In genomic region chr3:39149059-39149455, GRCh38 we compare ENCODE assay signal across 8 cellular contexts. TPM values are rescaled to one million over a fixed set of nuclear protein-coding genes. Genes with fewer than 3 reads are reported as not detected.
A peak's percentile ranks its signal among the peaks of the same experiment; 100 is the strongest.
DNase-seq lines count a peak whose midpoint lies in the region; ATAC-seq, FAIRE-seq and TF ChIP-seq lines count a peak whose summit lies in the region.

No MANE protein-coding gene starts in this region.

- no peak for ATAC-seq in HG03378 (IDR thresholded peaks at IDR 0.05; ENCODE audit: unreplicated experiment)
- ATAC-seq in HG02763 (IDR thresholded peaks at IDR 0.05; ENCODE audit: unreplicated experiment), result no peak

- WGBS in suprapubic skin, result 55% methylated on average over 4 of the region's 4 CpGs

- TF ChIP-seq POLR2A in suprapubic skin (IDR thresholded peaks at IDR 0.05), result no peak

- peaks cover 75% of the 10 kb centered on the region for H3K4me1 Mint-ChIP-seq in activated CD4-positive, alpha-beta T cell treated with anti-CD3 and anti-CD28 coated beads, Interleukin-2, amount 10 ng/mL, durations not matched to agents 7 days and 5 days
- H3K4me1 Mint-ChIP-seq in activated CD4-positive, alpha-beta memory T cell treated with anti-CD3 and anti-CD28 coated beads, Interleukin-2, amount 10 ng/mL, durations not matched to agents 7 days and 5 days, result peaks cover 76% of the 10 kb centered on the region

- peak overlapping the region; percentile 97 for H3K27ac Mint-ChIP-seq in activated CD4-positive, alpha-beta T cell treated with anti-CD3 and anti-CD28 coated beads, Interleukin-2, amount 10 ng/mL, durations not matched to agents 7 days and 5 days
- H3K27ac Mint-ChIP-seq in activated CD4-positive, alpha-beta memory T cell treated with anti-CD3 and anti-CD28 coated beads, Interleukin-2, amount 10 ng/mL, durations not matched to agents 7 days and 5 days, result peak overlapping the region; percentile 98

- H3K4me1 ChIP-seq in kidney (ENCODE audit: control insufficient read depth in 1 of 2, insufficient read depth in 1 of 2, low read depth in 1 of 2, low read length in 2 of 2), result peaks cover 56 to 59% of the 10 kb centered on the region in 2 donors
- peaks cover 90% of the 10 kb centered on the region for H3K4me1 ChIP-seq in suprapubic skin

- peak overlapping the region in 1 of 2 donors; percentile 28 for H3K9ac ChIP-seq in kidney (ENCODE audit: low read length in 2 of 2)

- intact Hi-C loops in kidney (cut with DNase I), result no loop called here

- POLR2A ChIA-PET in activated CD4-positive, alpha-beta T cell treated with anti-CD3 and anti-CD28 coated beads, Interleukin-2, amount 10 ng/mL, durations not matched to agents 7 days and 5 days (lab: Charles Lee), result no interaction called here
- POLR2A ChIA-PET in activated CD4-positive, alpha-beta memory T cell treated with anti-CD3 and anti-CD28 coated beads, Interleukin-2, amount 10 ng/mL, durations not matched to agents 7 days and 5 days (lab: Charles Lee), result interaction anchor here (1.1 to 2.0 kb wide), 3 partner anchors 18 to 78 kb away, joined by 4 to 8 read pairs (median 6); no protein-coding TSS in a partner anchor

- no peaks in the 10 kb centered on the region for H3K27me3 Mint-ChIP-seq in activated CD4-positive, alpha-beta T cell treated with anti-CD3 and anti-CD28 coated beads, Interleukin-2, amount 10 ng/mL, durations not matched to agents 7 days and 5 days
- H3K27me3 Mint-ChIP-seq in activated CD4-positive, alpha-beta memory T cell treated with anti-CD3 and anti-CD28 coated beads, Interleukin-2, amount 10 ng/mL, durations not matched to agents 7 days and 5 days, result no peaks in the 10 kb centered on the region

- no peak for DNase-seq in activated CD4-positive, alpha-beta T cell treated with anti-CD3 and anti-CD28 coated beads, Interleukin-2, amount 10 ng/mL, durations not matched to agents 7 days and 5 days
- DNase-seq in activated CD4-positive, alpha-beta T cell treated with anti-CD3 and anti-CD28 coated beads, Interleukin-2, amount 50 U/mL, for 48 hours, result no peak
- DNase-seq in activated CD4-positive, alpha-beta memory T cell treated with anti-CD3 and anti-CD28 coated beads, Interleukin-2, amount 10 ng/mL, durations not matched to agents 7 days and 5 days, result no peak
- no peak for DNase-seq in kidney
- no peak for DNase-seq in suprapubic skin (ENCODE audit: low spot score in 2 of 2)
- no peak for DNase-seq in GDM1 (lab: John Stamatoyannopoulos, UW)

- TF ChIP-seq EP300 in suprapubic skin (IDR thresholded peaks at IDR 0.05), result no peak

- CTCF ChIA-PET in activated CD4-positive, alpha-beta T cell treated with anti-CD3 and anti-CD28 coated beads, Interleukin-2, amount 10 ng/mL, durations not matched to agents 7 days and 5 days (lab: Charles Lee), result interaction anchor here (1.1 to 1.9 kb wide), 2 partner anchors 53 to 139 kb away, joined by 3 to 11 read pairs; no protein-coding TSS in a partner anchor
- CTCF ChIA-PET in activated CD4-positive, alpha-beta memory T cell treated with anti-CD3 and anti-CD28 coated beads, Interleukin-2, amount 10 ng/mL, durations not matched to agents 7 days and 5 days (lab: Charles Lee), result interaction anchor here (0.6 to 1.3 kb wide), 2 partner anchors 23 to 139 kb away, joined by 3 to 4 read pairs; no protein-coding TSS in a partner anchor

- H3K9me3 Mint-ChIP-seq in activated CD4-positive, alpha-beta T cell treated with anti-CD3 and anti-CD28 coated beads, Interleukin-2, amount 10 ng/mL, durations not matched to agents 7 days and 5 days, result no peaks in the 10 kb centered on the region
- no peaks in the 10 kb centered on the region for H3K9me3 Mint-ChIP-seq in activated CD4-positive, alpha-beta memory T cell treated with anti-CD3 and anti-CD28 coated beads, Interleukin-2, amount 10 ng/mL, durations not matched to agents 7 days and 5 days

- H3K4me3 ChIP-seq in kidney (ENCODE audit: low read length in 2 of 2) (peak overlapping the region; percentile 2 to 40), suprapubic skin (peak overlapping the region; percentile 96)

- TF ChIP-seq CTCF in kidney (IDR thresholded peaks at IDR 0.05; ENCODE audit: borderline replicate concordance, extremely low read depth, insufficient read depth) (no peak), suprapubic skin (IDR thresholded peaks at IDR 0.05) (no peak)

- H3K9me3 ChIP-seq in kidney (ENCODE audit: control insufficient read depth in 1 of 2, low read length in 2 of 2) (no peaks in the 10 kb centered on the region), suprapubic skin (no peaks in the 10 kb centered on the region)

- H3K27ac ChIP-seq in kidney (ENCODE audit: low read depth in 2 of 2, low read length in 2 of 2) (peak overlapping the region; percentile 88 to 99), suprapubic skin (peak overlapping the region; percentile 72)

- H3K36me3 ChIP-seq in kidney (ENCODE audit: control insufficient read depth in 1 of 2, insufficient read depth in 2 of 2, low read length in 2 of 2), result peaks cover 17 to 25% of the 10 kb centered on the region in 2 donors
- H3K36me3 ChIP-seq in suprapubic skin, result peaks cover 25% of the 10 kb centered on the region

- FAIRE-seq in kidney (lab: Jason Lieb, UNC), result no peak

- H3K4me3 Mint-ChIP-seq in activated CD4-positive, alpha-beta T cell treated with anti-CD3 and anti-CD28 coated beads, Interleukin-2, amount 10 ng/mL, durations not matched to agents 7 days and 5 days, result peak overlapping the region; percentile 79
- peak overlapping the region; percentile 98 for H3K4me3 Mint-ChIP-seq in activated CD4-positive, alpha-beta memory T cell treated with anti-CD3 and anti-CD28 coated beads, Interleukin-2, amount 10 ng/mL, durations not matched to agents 7 days and 5 days

- peaks cover 30% of the 10 kb centered on the region for H3K36me3 Mint-ChIP-seq in activated CD4-positive, alpha-beta T cell treated with anti-CD3 and anti-CD28 coated beads, Interleukin-2, amount 10 ng/mL, durations not matched to agents 7 days and 5 days (ENCODE audit: low read depth)
- peaks cover 76% of the 10 kb centered on the region for H3K36me3 Mint-ChIP-seq in activated CD4-positive, alpha-beta memory T cell treated with anti-CD3 and anti-CD28 coated beads, Interleukin-2, amount 10 ng/mL, durations not matched to agents 7 days and 5 days (ENCODE audit: low read depth)

- no peaks in the 10 kb centered on the region for H3K27me3 ChIP-seq in suprapubic skin

RNA-seq across cellular contexts. Expression of gene CSRNP1, which starts 4.3 kb away (rescaled TPM):
- 10 to 100 TPM; 13.4 to 13.6 TPM for total RNA-seq in activated CD4-positive, alpha-beta T cell treated with anti-CD3 and anti-CD28 coated beads, Interleukin-2, amount 10 ng/mL, durations not matched to agents 7 days and 5 days
- total RNA-seq in activated CD4-positive, alpha-beta memory T cell treated with anti-CD3 and anti-CD28 coated beads, Interleukin-2, amount 10 ng/mL, durations not matched to agents 7 days and 5 days, result 10 to 100 TPM; 32.5 to 33.2 TPM
- total RNA-seq in kidney, result 21.6 TPM
- 16.5 TPM for polyA plus RNA-seq in kidney (ENCODE audit: insufficient read depth, low read depth, low replicate concordance)
- total RNA-seq in suprapubic skin, result 100 to 1,000 TPM in 2 of 4 donors, 10 to 100 TPM in 2; 69.1 to 234 (median 156) TPM

RNA-seq across cellular contexts. Expression of gene TTC21A, which starts 41.6 kb away (rescaled TPM):
- total RNA-seq in activated CD4-positive, alpha-beta T cell treated with anti-CD3 and anti-CD28 coated beads, Interleukin-2, amount 10 ng/mL, durations not matched to agents 7 days and 5 days, result 1 to 10 TPM; 3.8 to 5.1 TPM
- 10 to 100 TPM; 11.2 to 12.1 TPM for total RNA-seq in activated CD4-positive, alpha-beta memory T cell treated with anti-CD3 and anti-CD28 coated beads, Interleukin-2, amount 10 ng/mL, durations not matched to agents 7 days and 5 days
- total RNA-seq in kidney, result 14.1 TPM
- 4.8 TPM for polyA plus RNA-seq in kidney (ENCODE audit: insufficient read depth, low read depth, low replicate concordance)
- 10 to 100 TPM in 1 of 4 donors, 1 to 10 TPM in 3; 1.2 to 11.0 (median 4.7) TPM for total RNA-seq in suprapubic skin

RNA-seq across cellular contexts. Expression of gene GORASP1, which starts 41.6 kb away (rescaled TPM):
- 10 to 100 TPM; 31.6 to 33.7 TPM for total RNA-seq in activated CD4-positive, alpha-beta T cell treated with anti-CD3 and anti-CD28 coated beads, Interleukin-2, amount 10 ng/mL, durations not matched to agents 7 days and 5 days
- total RNA-seq in activated CD4-positive, alpha-beta memory T cell treated with anti-CD3 and anti-CD28 coated beads, Interleukin-2, amount 10 ng/mL, durations not matched to agents 7 days and 5 days, result 10 to 100 TPM; 52.0 to 53.1 TPM
- total RNA-seq in kidney, result 70.9 TPM
- 38.8 TPM for polyA plus RNA-seq in kidney (ENCODE audit: insufficient read depth, low read depth, low replicate concordance)
- 100 to 1,000 TPM in 1 of 4 donors, 10 to 100 TPM in 3; 51.3 to 101 (median 73.8) TPM for total RNA-seq in suprapubic skin

RNA-seq across cellular contexts. Expression of gene XIRP1, which starts 43.3 kb away (rescaled TPM):
- not detected for total RNA-seq in activated CD4-positive, alpha-beta T cell treated with anti-CD3 and anti-CD28 coated beads, Interleukin-2, amount 10 ng/mL, durations not matched to agents 7 days and 5 days
- total RNA-seq in activated CD4-positive, alpha-beta memory T cell treated with anti-CD3 and anti-CD28 coated beads, Interleukin-2, amount 10 ng/mL, durations not matched to agents 7 days and 5 days, result under 1 TPM; 0.03 to 0.05 TPM
- total RNA-seq in kidney (0.09 TPM), suprapubic skin (not detected)
- polyA plus RNA-seq in kidney (ENCODE audit: insufficient read depth, low read depth, low replicate concordance), result not detected
